Comparison of ENCODE assay signal across 22 cellular contexts in genomic region chr2:30172622-30173021, GRCh38.
"Had no signal": no experiment of that assay in that cellular context is flagged by ENCODE, and none has a peak within 500 bp of the region (broad histone marks: within the 10 kb centered on the region; RNA-seq: fewer than 3 reads in every experiment).

No MANE protein-coding gene starts in this region.

- H3K4me1 ChIP-seq: colonic mucosa, lower lobe of right lung, neural progenitor cell, psoas muscle, sigmoid colon, stomach, testis had no signal

- H3K27ac Mint-ChIP-seq: nephron; neural progenitor cell; stimulated activated effector memory CD8-positive, alpha-beta T cell treated with anti-CD3 and anti-CD28 coated beads, Interleukin-12 subunit alpha, Interleukin-12 subunit beta, amount 100 ng/mL, for 72 hours; type B pancreatic cell had no signal

- H3K9me3 ChIP-seq: colonic mucosa, gastrocnemius medialis, lower lobe of right lung, psoas muscle, sigmoid colon, stomach, testis, tibial artery had no signal

- ATAC-seq: stimulated activated effector memory CD8-positive, alpha-beta T cell treated with anti-CD3 and anti-CD28 coated beads, Interleukin-12 subunit alpha, Interleukin-12 subunit beta, amount 100 ng/mL, for 72 hours had no signal

- H3K27ac ChIP-seq: colonic mucosa, gastrocnemius medialis, lower lobe of right lung, neural progenitor cell, psoas muscle, sigmoid colon, stomach, testis, tibial artery had no signal

- H3K9me3 Mint-ChIP-seq: nephron; neural progenitor cell; stimulated activated effector memory CD8-positive, alpha-beta T cell treated with anti-CD3 and anti-CD28 coated beads, Interleukin-12 subunit alpha, Interleukin-12 subunit beta, amount 100 ng/mL, for 72 hours; type B pancreatic cell had no signal

- H3K36me3 ChIP-seq: colonic mucosa, gastrocnemius medialis, lower lobe of right lung, neural progenitor cell, sigmoid colon, stomach had no signal

- H3K4me3 Mint-ChIP-seq: nephron; neural progenitor cell; stimulated activated effector memory CD8-positive, alpha-beta T cell treated with anti-CD3 and anti-CD28 coated beads, Interleukin-12 subunit alpha, Interleukin-12 subunit beta, amount 100 ng/mL, for 72 hours; type B pancreatic cell had no signal

- H3K4me3 ChIP-seq: colonic mucosa, gastrocnemius medialis, lower lobe of right lung, neural progenitor cell, psoas muscle, sigmoid colon, stomach, testis, tibial artery had no signal

- H3K4me1 Mint-ChIP-seq: nephron; neural progenitor cell; stimulated activated effector memory CD8-positive, alpha-beta T cell treated with anti-CD3 and anti-CD28 coated beads, Interleukin-12 subunit alpha, Interleukin-12 subunit beta, amount 100 ng/mL, for 72 hours had no signal

- H3K9ac ChIP-seq: neural progenitor cell had no signal

- H2AFZ ChIP-seq: neural progenitor cell had no signal

- H3K36me3 Mint-ChIP-seq: neural progenitor cell; stimulated activated effector memory CD8-positive, alpha-beta T cell treated with anti-CD3 and anti-CD28 coated beads, Interleukin-12 subunit alpha, Interleukin-12 subunit beta, amount 100 ng/mL, for 72 hours; type B pancreatic cell had no signal

- FAIRE-seq: endometrium, keratinocyte had no signal

- DNase-seq: colonic mucosa; dermis blood vessel endothelial cell; effector memory CD4-positive, alpha-beta T cell; gastrocnemius medialis; head of caudate nucleus; left ventricle myocardium superior; lower lobe of right lung; nucleus accumbens; psoas muscle; stimulated activated CD4-positive, alpha-beta T cell treated with anti-CD3 and anti-CD28 coated beads, Interleukin-2, amount 100 ng/mL, for 24 hours; stimulated activated CD4-positive, alpha-beta T cell treated with anti-CD3 and anti-CD28 coated beads, Interleukin-4, amount 100 ng/mL, for 24 hours; stimulated activated naive CD4-positive, alpha-beta T cell treated with Interleukin-2 at 50 U/mL for 16 hours; stomach; testis; tibial artery had no signal

- H3K4me2 ChIP-seq: neural progenitor cell had no signal

- H3K27me3 ChIP-seq: colonic mucosa, gastrocnemius medialis, neural progenitor cell, sigmoid colon, stomach, testis, tibial artery had no signal
